In the genomic region with DNA sequence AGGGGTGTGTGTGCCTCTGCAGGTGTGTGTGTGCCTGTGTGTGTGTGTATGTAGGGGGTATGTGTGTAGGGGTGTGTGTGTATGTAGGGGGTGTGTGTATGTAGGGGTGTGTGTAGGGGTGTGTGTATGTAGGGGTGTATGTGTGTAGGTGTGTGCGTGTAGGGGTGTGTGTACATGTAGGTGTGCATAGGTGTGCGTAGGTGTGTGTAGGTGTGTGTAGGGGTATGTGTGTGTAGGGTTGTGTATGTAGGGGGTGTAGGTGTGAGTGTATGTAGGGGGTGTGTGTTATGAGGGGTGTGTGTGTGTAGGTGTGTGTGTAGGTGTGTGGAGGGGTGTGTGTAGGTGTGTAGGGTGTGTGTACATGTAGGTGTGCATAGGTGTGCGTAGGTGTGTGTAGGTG, we compare ENCODE assay signal across 25 cellular contexts. TPM values are rescaled to one million over a fixed set of nuclear protein-coding genes. Genes with fewer than 3 reads are reported as not detected.
"Had no signal": no experiment of that assay in that cellular context is flagged by ENCODE, and none has a peak within 500 bp of the region (broad histone marks: within the 10 kb centered on the region; RNA-seq: fewer than 3 reads in every experiment).

No MANE protein-coding gene starts in this region.

- H3K4me2 ChIP-seq: SK-N-SH had no signal

- H3K27ac Mint-ChIP-seq: activated CD8-positive, alpha-beta T cell treated with anti-CD3 and anti-CD28 coated beads for 36 hours; activated T-cell treated with anti-CD3 and anti-CD28 coated beads, Interleukin-2, amount 50 U/mL, for 72 hours; activated T-helper 2 cell treated with anti-CD3 and anti-CD28 coated beads, Interferon-gamma antibody, Interleukin-2, Interleukin-4, amounts not matched to agents 10 μg/mL and 5 μg/mL and 100 μg/mL, durations not matched to agents 14 hours and 24 hours and 36 hours had no signal

- H3K27me3 ChIP-seq: SJCRH30 had no signal

- H3K4me1 Mint-ChIP-seq: central memory CD8-positive, alpha-beta T cell had no signal

- H3K9ac ChIP-seq: SK-N-SH had no signal

- ATAC-seq: activated T-cell treated with anti-CD3 and anti-CD28 coated beads, Interleukin-2, amount 50 U/mL, for 72 hours; Panc1; Right ventricle myocardium inferior had no signal

- H3K9me3 ChIP-seq: breast epithelium, SJCRH30, SK-N-SH had no signal

- H3K9me3 Mint-ChIP-seq: activated CD8-positive, alpha-beta T cell treated with anti-CD3 and anti-CD28 coated beads for 36 hours; central memory CD8-positive, alpha-beta T cell had no signal

- DNase-seq: activated CD4-positive, alpha-beta T cell treated with anti-CD3 and anti-CD28 coated beads for 4 hours; activated CD8-positive, alpha-beta memory T cell treated with anti-CD3 and anti-CD28 coated beads, Interleukin-2, amount 50 U/mL, for 4 hours; activated CD8-positive, alpha-beta T cell treated with anti-CD3 and anti-CD28 coated beads for 36 hours; activated gamma-delta T cell treated with Interleukin-2 at 50 U/mL for 16 hours; activated naive CD4-positive, alpha-beta T cell treated with anti-CD3 and anti-CD28 coated beads, Interleukin-2, amount 50 U/mL, for 16 hours; activated T-cell treated with anti-CD3 and anti-CD28 coated beads, Interleukin-2, amount 50 U/mL, for 72 hours; aorta; NCI-H1092; NCI-H1417; NCI-H1930; NCI-H2171; NCI-H226; NCI-H526; NK-92 treated with Interleukin-12 subunit alpha and Interleukin-12 subunit beta, amount 100 ng/mL, for 24 hours; OCI-M1; RPMI8226; SJCRH30; SK-N-SH; T-helper 1 cell had no signal

- H3K27me3 Mint-ChIP-seq: activated CD8-positive, alpha-beta T cell treated with anti-CD3 and anti-CD28 coated beads for 36 hours had no signal

- H3K36me3 ChIP-seq: breast epithelium, SJCRH30 had no signal

- H3K4me1 ChIP-seq: breast epithelium, SJCRH30 had no signal

- H3K4me3 ChIP-seq: SJCRH30 had no signal

- H3K27ac ChIP-seq: breast epithelium, SJCRH30 had no signal

- H3K4me3 Mint-ChIP-seq: activated CD8-positive, alpha-beta T cell treated with anti-CD3 and anti-CD28 coated beads for 36 hours; activated T-cell treated with anti-CD3 and anti-CD28 coated beads, Interleukin-2, amount 50 U/mL, for 72 hours; central memory CD8-positive, alpha-beta T cell had no signal

RNA-seq across cellular contexts. Expression of gene ELFN1, which starts 51.6 kb away (rescaled TPM):
- total RNA-seq: activated T-cell treated with anti-CD3 and anti-CD28 coated beads, Interleukin-2, amount 50 U/mL, for 72 hours; activated T-helper 2 cell treated with anti-CD3 and anti-CD28 coated beads, Interferon-gamma antibody, Interleukin-2, Interleukin-4, amounts not matched to agents 10 μg/mL and 5 μg/mL and 100 μg/mL, durations not matched to agents 14 hours and 24 hours and 36 hours; MCF 10A had no signal
